In the genomic region with DNA sequence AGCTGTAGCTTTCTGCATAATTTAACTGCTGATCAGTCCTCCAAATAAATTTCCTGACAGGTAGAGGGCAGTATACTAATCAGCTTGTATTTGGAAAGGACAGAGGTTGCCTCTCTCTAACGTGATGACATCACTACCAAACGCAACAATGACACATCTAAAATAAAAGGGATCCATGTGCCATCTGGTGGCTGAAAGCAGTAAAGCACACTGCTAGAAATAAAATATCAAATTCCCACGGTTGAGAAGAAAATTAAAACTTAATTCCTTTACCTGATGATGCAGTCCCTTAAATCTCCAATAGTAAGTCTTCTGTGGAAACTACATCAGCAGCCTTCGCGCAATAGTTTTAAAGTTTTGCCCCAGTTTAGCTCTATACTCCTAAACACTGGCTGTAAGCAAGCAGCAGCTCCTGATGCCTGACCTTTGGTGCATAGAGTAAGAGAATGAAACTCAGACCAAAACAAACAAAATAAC, we compare ENCODE assay signal across 1 cellular context.
TF ChIP-seq lines count a peak whose summit lies in the region.

No MANE protein-coding gene starts in this region.

TF ChIP-seq in HepG2, 621 proteins besides CTCF, POLR2A, EP300 and RAD21 (continued from another document and continues in another):
- TF ChIP-seq, protein P1, sequence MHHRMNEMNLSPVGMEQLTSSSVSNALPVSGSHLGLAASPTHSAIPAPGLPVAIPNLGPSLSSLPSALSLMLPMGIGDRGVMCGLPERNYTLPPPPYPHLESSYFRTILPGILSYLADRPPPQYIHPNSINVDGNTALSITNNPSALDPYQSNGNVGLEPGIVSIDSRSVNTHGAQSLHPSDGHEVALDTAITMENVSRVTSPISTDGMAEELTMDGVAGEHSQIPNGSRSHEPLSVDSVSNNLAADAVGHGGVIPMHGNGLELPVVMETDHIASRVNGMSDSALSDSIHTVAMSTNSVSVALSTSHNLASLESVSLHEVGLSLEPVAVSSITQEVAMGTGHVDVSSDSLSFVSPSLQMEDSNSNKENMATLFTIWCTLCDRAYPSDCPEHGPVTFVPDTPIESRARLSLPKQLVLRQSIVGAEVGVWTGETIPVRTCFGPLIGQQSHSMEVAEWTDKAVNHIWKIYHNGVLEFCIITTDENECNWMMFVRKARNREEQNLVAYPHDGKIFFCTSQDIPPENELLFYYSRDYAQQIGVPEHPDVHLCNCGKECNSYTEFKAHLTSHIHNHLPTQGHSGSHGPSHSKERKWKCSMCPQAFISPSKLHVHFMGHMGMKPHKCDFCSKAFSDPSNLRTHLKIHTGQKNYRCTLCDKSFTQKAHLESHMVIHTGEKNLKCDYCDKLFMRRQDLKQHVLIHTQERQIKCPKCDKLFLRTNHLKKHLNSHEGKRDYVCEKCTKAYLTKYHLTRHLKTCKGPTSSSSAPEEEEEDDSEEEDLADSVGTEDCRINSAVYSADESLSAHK (CRISPR knock-in tag; IDR thresholded peaks at IDR 0.05; ENCODE audit: borderline replicate concordance) = no peak
- TF ChIP-seq ZBED4 (CRISPR knock-in tag; IDR thresholded peaks at IDR 0.05; ENCODE audit: borderline replicate concordance) (no peak), MED13 (CRISPR knock-in tag; IDR thresholded peaks at IDR 0.05) (no peak), ZNF589 (CRISPR knock-in tag; conservative IDR thresholded peaks at IDR 0.05) (no peak), MEIS2 (CRISPR knock-in tag; IDR thresholded peaks at IDR 0.05) (no peak), ZNF572 (CRISPR knock-in tag; IDR thresholded peaks at IDR 0.05) (no peak), SOX6 (IDR thresholded peaks at IDR 0.05) (no peak), SOX6 (CRISPR knock-in tag; IDR thresholded peaks at IDR 0.05) (peak; percentile 78), SALL1 (CRISPR knock-in tag; IDR thresholded peaks at IDR 0.05) (no peak), ZZZ3 (CRISPR knock-in tag; IDR thresholded peaks at IDR 0.05; ENCODE audit: borderline replicate concordance) (no peak), ZFP36 (IDR thresholded peaks at IDR 0.05; ENCODE audit: borderline replicate concordance, low read depth, low read length, partially characterized antibody) (no peak), TRIM24 (CRISPR knock-in tag; IDR thresholded peaks at IDR 0.05) (no peak), KMT2A (CRISPR knock-in tag; IDR thresholded peaks at IDR 0.05) (no peak), HNRNPUL1 (IDR thresholded peaks at IDR 0.05; ENCODE audit: low read depth, low read length) (no peak), PHF8 (CRISPR knock-in tag; IDR thresholded peaks at IDR 0.05) (no peak), ZFP82 (CRISPR knock-in tag; IDR thresholded peaks at IDR 0.05; ENCODE audit: borderline replicate concordance) (no peak), SMAD3 (CRISPR knock-in tag; IDR thresholded peaks at IDR 0.05) (0 out of 2 replicates have a peak, but pooled peaks have one; percentile 30), ZNF354B (CRISPR knock-in tag; IDR thresholded peaks at IDR 0.05) (no peak), ARID2 (CRISPR knock-in tag; IDR thresholded peaks at IDR 0.05; ENCODE audit: borderline replicate concordance) (no peak), DRAP1 (CRISPR knock-in tag; IDR thresholded peaks at IDR 0.05) (no peak), GABPB1 (CRISPR knock-in tag; IDR thresholded peaks at IDR 0.05) (peak; percentile 50; the same call in 1 of the 2 replicates), HES4 (CRISPR knock-in tag; IDR thresholded peaks at IDR 0.05; ENCODE audit: borderline replicate concordance) (no peak), TIGD3 (CRISPR knock-in tag; IDR thresholded peaks at IDR 0.05; ENCODE audit: borderline replicate concordance) (no peak)
- TF ChIP-seq, protein P2, sequence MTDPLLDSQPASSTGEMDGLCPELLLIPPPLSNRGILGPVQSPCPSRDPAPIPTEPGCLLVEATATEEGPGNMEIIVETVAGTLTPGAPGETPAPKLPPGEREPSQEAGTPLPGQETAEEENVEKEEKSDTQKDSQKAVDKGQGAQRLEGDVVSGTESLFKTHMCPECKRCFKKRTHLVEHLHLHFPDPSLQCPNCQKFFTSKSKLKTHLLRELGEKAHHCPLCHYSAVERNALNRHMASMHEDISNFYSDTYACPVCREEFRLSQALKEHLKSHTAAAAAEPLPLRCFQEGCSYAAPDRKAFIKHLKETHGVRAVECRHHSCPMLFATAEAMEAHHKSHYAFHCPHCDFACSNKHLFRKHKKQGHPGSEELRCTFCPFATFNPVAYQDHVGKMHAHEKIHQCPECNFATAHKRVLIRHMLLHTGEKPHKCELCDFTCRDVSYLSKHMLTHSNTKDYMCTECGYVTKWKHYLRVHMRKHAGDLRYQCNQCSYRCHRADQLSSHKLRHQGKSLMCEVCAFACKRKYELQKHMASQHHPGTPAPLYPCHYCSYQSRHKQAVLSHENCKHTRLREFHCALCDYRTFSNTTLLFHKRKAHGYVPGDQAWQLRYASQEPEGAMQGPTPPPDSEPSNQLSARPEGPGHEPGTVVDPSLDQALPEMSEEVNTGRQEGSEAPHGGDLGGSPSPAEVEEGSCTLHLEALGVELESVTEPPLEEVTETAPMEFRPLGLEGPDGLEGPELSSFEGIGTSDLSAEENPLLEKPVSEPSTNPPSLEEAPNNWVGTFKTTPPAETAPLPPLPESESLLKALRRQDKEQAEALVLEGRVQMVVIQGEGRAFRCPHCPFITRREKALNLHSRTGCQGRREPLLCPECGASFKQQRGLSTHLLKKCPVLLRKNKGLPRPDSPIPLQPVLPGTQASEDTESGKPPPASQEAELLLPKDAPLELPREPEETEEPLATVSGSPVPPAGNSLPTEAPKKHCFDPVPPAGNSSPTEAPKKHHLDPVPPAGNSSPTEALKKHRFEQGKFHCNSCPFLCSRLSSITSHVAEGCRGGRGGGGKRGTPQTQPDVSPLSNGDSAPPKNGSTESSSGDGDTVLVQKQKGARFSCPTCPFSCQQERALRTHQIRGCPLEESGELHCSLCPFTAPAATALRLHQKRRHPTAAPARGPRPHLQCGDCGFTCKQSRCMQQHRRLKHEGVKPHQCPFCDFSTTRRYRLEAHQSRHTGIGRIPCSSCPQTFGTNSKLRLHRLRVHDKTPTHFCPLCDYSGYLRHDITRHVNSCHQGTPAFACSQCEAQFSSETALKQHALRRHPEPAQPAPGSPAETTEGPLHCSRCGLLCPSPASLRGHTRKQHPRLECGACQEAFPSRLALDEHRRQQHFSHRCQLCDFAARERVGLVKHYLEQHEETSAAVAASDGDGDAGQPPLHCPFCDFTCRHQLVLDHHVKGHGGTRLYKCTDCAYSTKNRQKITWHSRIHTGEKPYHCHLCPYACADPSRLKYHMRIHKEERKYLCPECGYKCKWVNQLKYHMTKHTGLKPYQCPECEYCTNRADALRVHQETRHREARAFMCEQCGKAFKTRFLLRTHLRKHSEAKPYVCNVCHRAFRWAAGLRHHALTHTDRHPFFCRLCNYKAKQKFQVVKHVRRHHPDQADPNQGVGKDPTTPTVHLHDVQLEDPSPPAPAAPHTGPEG (CRISPR knock-in tag; IDR thresholded peaks at IDR 0.05) = no peak
- TF ChIP-seq, protein P3, sequence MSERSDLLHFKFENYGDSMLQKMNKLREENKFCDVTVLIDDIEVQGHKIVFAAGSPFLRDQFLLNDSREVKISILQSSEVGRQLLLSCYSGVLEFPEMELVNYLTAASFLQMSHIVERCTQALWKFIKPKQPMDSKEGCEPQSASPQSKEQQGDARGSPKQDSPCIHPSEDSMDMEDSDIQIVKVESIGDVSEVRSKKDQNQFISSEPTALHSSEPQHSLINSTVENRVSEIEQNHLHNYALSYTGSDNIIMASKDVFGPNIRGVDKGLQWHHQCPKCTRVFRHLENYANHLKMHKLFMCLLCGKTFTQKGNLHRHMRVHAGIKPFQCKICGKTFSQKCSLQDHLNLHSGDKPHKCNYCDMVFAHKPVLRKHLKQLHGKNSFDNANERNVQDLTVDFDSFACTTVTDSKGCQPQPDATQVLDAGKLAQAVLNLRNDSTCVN (CRISPR knock-in tag; IDR thresholded peaks at IDR 0.05; ENCODE audit: borderline replicate concordance) = no peak
- TF ChIP-seq, protein P4, sequence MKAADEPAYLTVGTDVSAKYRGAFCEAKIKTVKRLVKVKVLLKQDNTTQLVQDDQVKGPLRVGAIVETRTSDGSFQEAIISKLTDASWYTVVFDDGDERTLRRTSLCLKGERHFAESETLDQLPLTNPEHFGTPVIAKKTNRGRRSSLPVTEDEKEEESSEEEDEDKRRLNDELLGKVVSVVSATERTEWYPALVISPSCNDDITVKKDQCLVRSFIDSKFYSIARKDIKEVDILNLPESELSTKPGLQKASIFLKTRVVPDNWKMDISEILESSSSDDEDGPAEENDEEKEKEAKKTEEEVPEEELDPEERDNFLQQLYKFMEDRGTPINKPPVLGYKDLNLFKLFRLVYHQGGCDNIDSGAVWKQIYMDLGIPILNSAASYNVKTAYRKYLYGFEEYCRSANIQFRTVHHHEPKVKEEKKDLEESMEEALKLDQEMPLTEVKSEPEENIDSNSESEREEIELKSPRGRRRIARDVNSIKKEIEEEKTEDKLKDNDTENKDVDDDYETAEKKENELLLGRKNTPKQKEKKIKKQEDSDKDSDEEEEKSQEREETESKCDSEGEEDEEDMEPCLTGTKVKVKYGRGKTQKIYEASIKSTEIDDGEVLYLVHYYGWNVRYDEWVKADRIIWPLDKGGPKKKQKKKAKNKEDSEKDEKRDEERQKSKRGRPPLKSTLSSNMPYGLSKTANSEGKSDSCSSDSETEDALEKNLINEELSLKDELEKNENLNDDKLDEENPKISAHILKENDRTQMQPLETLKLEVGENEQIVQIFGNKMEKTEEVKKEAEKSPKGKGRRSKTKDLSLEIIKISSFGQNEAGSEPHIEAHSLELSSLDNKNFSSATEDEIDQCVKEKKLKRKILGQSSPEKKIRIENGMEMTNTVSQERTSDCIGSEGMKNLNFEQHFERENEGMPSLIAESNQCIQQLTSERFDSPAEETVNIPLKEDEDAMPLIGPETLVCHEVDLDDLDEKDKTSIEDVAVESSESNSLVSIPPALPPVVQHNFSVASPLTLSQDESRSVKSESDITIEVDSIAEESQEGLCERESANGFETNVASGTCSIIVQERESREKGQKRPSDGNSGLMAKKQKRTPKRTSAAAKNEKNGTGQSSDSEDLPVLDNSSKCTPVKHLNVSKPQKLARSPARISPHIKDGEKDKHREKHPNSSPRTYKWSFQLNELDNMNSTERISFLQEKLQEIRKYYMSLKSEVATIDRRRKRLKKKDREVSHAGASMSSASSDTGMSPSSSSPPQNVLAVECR (CRISPR knock-in tag; IDR thresholded peaks at IDR 0.05; ENCODE audit: borderline replicate concordance) = peak; percentile 33; the same call in 1 of the 2 replicates
- TF ChIP-seq, protein P5, sequence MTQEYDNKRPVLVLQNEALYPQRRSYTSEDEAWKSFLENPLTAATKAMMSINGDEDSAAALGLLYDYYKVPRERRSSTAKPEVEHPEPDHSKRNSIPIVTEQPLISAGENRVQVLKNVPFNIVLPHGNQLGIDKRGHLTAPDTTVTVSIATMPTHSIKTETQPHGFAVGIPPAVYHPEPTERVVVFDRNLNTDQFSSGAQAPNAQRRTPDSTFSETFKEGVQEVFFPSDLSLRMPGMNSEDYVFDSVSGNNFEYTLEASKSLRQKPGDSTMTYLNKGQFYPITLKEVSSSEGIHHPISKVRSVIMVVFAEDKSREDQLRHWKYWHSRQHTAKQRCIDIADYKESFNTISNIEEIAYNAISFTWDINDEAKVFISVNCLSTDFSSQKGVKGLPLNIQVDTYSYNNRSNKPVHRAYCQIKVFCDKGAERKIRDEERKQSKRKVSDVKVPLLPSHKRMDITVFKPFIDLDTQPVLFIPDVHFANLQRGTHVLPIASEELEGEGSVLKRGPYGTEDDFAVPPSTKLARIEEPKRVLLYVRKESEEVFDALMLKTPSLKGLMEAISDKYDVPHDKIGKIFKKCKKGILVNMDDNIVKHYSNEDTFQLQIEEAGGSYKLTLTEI (CRISPR knock-in tag; conservative IDR thresholded peaks at IDR 0.05) = no peak
